Comparison of ENCODE assay signal across 1 cellular context in the genomic region with DNA sequence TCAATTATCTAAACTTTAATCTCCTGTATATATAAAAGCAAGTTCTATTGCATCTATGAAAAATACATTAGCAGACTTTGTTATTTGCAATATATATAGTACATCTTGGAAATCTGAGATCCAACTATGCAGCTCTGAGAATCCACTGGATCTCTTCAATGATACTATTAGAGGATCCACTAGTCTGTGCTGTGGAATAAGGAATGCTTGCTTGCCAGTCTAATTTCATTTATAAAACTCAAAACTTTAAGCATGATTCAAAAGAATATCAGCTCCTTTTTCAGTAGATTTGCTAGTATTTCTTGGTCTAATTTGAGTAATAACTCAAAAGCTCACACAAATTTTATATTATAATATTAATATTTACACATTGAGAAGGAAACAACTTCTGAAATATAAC.
TF ChIP-seq lines count a peak whose summit lies in the region.

No MANE protein-coding gene starts in this region.

TF ChIP-seq in IMR-90, 13 proteins besides CTCF, POLR2A, EP300 and RAD21:
- no peak for TF ChIP-seq CHD1 (IDR thresholded peaks at IDR 0.05; ENCODE audit: low read depth, low read length)
- no peak for TF ChIP-seq MXI1 (IDR thresholded peaks at IDR 0.05; ENCODE audit: borderline replicate concordance, low read depth, low read length)
- no peak for TF ChIP-seq SMC3 (IDR thresholded peaks at IDR 0.05; ENCODE audit: low read depth, low read length)
- TF ChIP-seq RFX5 (IDR thresholded peaks at IDR 0.05; ENCODE audit: low read depth, low read length) = no peak
- no peak for TF ChIP-seq RCOR1 (IDR thresholded peaks at IDR 0.05; ENCODE audit: insufficient replicate concordance, low read length)
- no peak for TF ChIP-seq BHLHE40 (IDR thresholded peaks at IDR 0.05; ENCODE audit: low read depth, low read length)
- no peak for TF ChIP-seq CEBPB (IDR thresholded peaks at IDR 0.05; ENCODE audit: low read depth, low read length)
- no peak for TF ChIP-seq USF2 (IDR thresholded peaks at IDR 0.05; ENCODE audit: low read depth, low read length)
- TF ChIP-seq MAZ (IDR thresholded peaks at IDR 0.05; ENCODE audit: borderline replicate concordance, low read depth, low read length) = no peak
- no peak for TF ChIP-seq NFE2L2 (IDR thresholded peaks at IDR 0.05; ENCODE audit: low read depth, low read length)
